ENCODE assay signal across 1 cellular context in genomic region chr10:14954001-14954770, GRCh38.
TF ChIP-seq lines count a peak whose summit lies in the region.

Gene DCLRE1C, minus strand, starts transcription at chr10:14954096. Its CDS starts 86 bp downstream, at chr10:14954010.

TF ChIP-seq in WTC11, 78 proteins besides CTCF, POLR2A, EP300 and RAD21 (continued from another document and continues in another):
- 0 out of 2 replicates have a peak, but pooled peaks have one; percentile 69 for TF ChIP-seq AFF4 (CRISPR knock-in tag; IDR thresholded peaks at IDR 0.05; ENCODE audit: borderline replicate concordance)
- peak; percentile 79 for TF ChIP-seq CREB1 (CRISPR knock-in tag; IDR thresholded peaks at IDR 0.05)
- peak; percentile 41; the same call in 1 of the 2 replicates for TF ChIP-seq NFE2L1 (CRISPR knock-in tag; IDR thresholded peaks at IDR 0.05)
- no peak for TF ChIP-seq OVOL2 (CRISPR knock-in tag; IDR thresholded peaks at IDR 0.05; ENCODE audit: borderline replicate concordance)
- TF ChIP-seq CREM (CRISPR knock-in tag; IDR thresholded peaks at IDR 0.05), result no peak; the same call in 1 of the 2 replicates
- no peak for TF ChIP-seq ZNF138 (CRISPR knock-in tag; conservative IDR thresholded peaks at IDR 0.05)
- no peak for TF ChIP-seq ATF6 (CRISPR knock-in tag; IDR thresholded peaks at IDR 0.05)
- TF ChIP-seq ZNF121 (CRISPR knock-in tag; IDR thresholded peaks at IDR 0.05), result no peak
- no peak for TF ChIP-seq JAZF1 (CRISPR knock-in tag; IDR thresholded peaks at IDR 0.05)
- TF ChIP-seq EMX1 (CRISPR knock-in tag; IDR thresholded peaks at IDR 0.05), result no peak
- TF ChIP-seq E2F1 (CRISPR knock-in tag; IDR thresholded peaks at IDR 0.05), result peak; percentile 78; the same call in 1 of the 2 replicates
- 0 out of 2 replicates have a peak, but pooled peaks have one; percentile 63 for TF ChIP-seq NR3C1 (CRISPR knock-in tag; conservative IDR thresholded peaks at IDR 0.05; ENCODE audit: low read depth)
- no peak for TF ChIP-seq ZNF219 (CRISPR knock-in tag; IDR thresholded peaks at IDR 0.05; ENCODE audit: borderline replicate concordance)
- peak; percentile 83 for TF ChIP-seq RELA (CRISPR knock-in tag; IDR thresholded peaks at IDR 0.05; ENCODE audit: borderline replicate concordance)
- 0 out of 2 replicates have a peak, but pooled peaks have one; percentile 62 for TF ChIP-seq ZNF263 (CRISPR knock-in tag; IDR thresholded peaks at IDR 0.05; ENCODE audit: low read depth)
- peak; percentile 89 for TF ChIP-seq ZNF281 (CRISPR knock-in tag; IDR thresholded peaks at IDR 0.05)
- TF ChIP-seq FOXP4 (CRISPR knock-in tag; IDR thresholded peaks at IDR 0.05), result peak; percentile 63; the same call in 1 of the 2 replicates
- no peak for TF ChIP-seq ATF2 (CRISPR knock-in tag; IDR thresholded peaks at IDR 0.05; ENCODE audit: borderline replicate concordance, low read depth)
- TF ChIP-seq MAX (CRISPR knock-in tag; IDR thresholded peaks at IDR 0.05), result peak; percentile 90
- peak; percentile 78 for TF ChIP-seq TP53 (CRISPR knock-in tag; IDR thresholded peaks at IDR 0.05)
- no peak for TF ChIP-seq NFATC4 (CRISPR knock-in tag; IDR thresholded peaks at IDR 0.05)
- no peak for TF ChIP-seq STAT6 (CRISPR knock-in tag; conservative IDR thresholded peaks at IDR 0.05; ENCODE audit: low read depth)
- peak; percentile 59; the same call in 1 of the 2 replicates for TF ChIP-seq HMGXB4 (CRISPR knock-in tag; IDR thresholded peaks at IDR 0.05)
- TF ChIP-seq ATF3 (CRISPR knock-in tag; conservative IDR thresholded peaks at IDR 0.05), result no peak; the same call in 1 of the 2 replicates
- peak; percentile 82 for TF ChIP-seq MYBL2 (CRISPR knock-in tag; IDR thresholded peaks at IDR 0.05)
- TF ChIP-seq KAT7 (CRISPR knock-in tag; IDR thresholded peaks at IDR 0.05; ENCODE audit: borderline replicate concordance), result peak; percentile 75; the same call in 1 of the 2 replicates
- TF ChIP-seq ZNF423 (CRISPR knock-in tag; IDR thresholded peaks at IDR 0.05), result no peak
- TF ChIP-seq ZSCAN18 (CRISPR knock-in tag; IDR thresholded peaks at IDR 0.05), result no peak
- 0 out of 2 replicates have a peak, but pooled peaks have one; percentile 56 for TF ChIP-seq NR1H2 (CRISPR knock-in tag; IDR thresholded peaks at IDR 0.05)
